In the genomic region with DNA sequence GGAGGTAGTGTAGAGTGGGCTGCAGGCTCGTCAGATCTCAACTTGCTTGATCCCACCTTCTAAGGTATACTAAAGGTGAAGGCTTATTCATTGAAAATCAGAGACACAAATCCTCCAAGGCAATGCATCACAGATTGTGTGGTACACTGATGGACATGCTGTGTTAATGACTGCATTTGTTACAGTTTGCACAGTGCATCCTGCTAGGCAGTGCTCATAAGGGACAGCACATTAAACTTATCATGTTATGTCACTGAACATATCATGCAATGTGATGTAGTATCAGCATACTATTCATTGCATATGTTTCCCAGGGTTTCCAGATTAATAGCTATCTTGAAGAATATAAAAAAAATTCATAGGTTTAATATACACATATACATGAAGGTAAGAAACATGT, we compare ENCODE assay signal across 30 cellular contexts.
"Had no signal": no experiment of that assay in that cellular context is flagged by ENCODE, and none has a peak within 500 bp of the region (broad histone marks: within the 10 kb centered on the region; RNA-seq: fewer than 3 reads in every experiment).

No MANE protein-coding gene starts in this region.

- DNase-seq: hippocampal formation; kidney; left colon; left lung; mesendoderm; naive B cell; natural killer cell; nephron progenitor cell; occipital lobe; ovary; right lobe of liver; stimulated activated CD4-positive, alpha-beta T cell treated with anti-CD3 and anti-CD28 coated beads, Interleukin-1b, Interleukin-23, amount 100 ng/mL, for 48 hours; stimulated activated CD4-positive, alpha-beta T cell treated with anti-CD3 and anti-CD28 coated beads, Interleukin-2, amount 100 ng/mL, for 48 hours; stimulated activated CD4-positive, alpha-beta T cell treated with anti-CD3 and anti-CD28 coated beads, Interleukin-4, amount 100 ng/mL, for 4 hours; stimulated activated CD8-positive, alpha-beta memory T cell treated with anti-CD3 and anti-CD28 coated beads, Interleukin-4, amount 100 ng/mL, for 48 hours; stimulated activated naive CD4-positive, alpha-beta T cell treated with Interleukin-2 at 50 U/mL for 16 hours; stimulated activated naive CD8-positive, alpha-beta T cell treated with anti-CD3 and anti-CD28 coated beads, Interleukin-15, amount 100 ng/mL, for 72 hours; testis; thyroid gland; transverse colon; upper lobe of left lung had no signal

- H3K27ac ChIP-seq: left lung, neutrophil, ovary, right atrium auricular region, right lobe of liver, testis, thyroid gland, transverse colon, upper lobe of left lung, vagina had no signal

- H3K4me2 ChIP-seq: smooth muscle cell had no signal

- H3K9me3 Mint-ChIP-seq: mesothelial cell of epicardium; nephron progenitor cell; stimulated activated memory B cell treated with anti-CD40 and anti-IgM and Interleukin-4, amounts not matched to agents 10 μg/mL and 1 μg/mL and 100 μg/mL, for 72 hours had no signal

- H3K4me1 Mint-ChIP-seq: mesothelial cell of epicardium; naive B cell; natural killer cell; stimulated activated memory B cell treated with anti-CD40 and anti-IgM and Interleukin-4, amounts not matched to agents 10 μg/mL and 1 μg/mL and 100 μg/mL, for 72 hours; stimulated activated naive CD8-positive, alpha-beta T cell treated with anti-CD3 and anti-CD28 coated beads, Interleukin-15, amount 100 ng/mL, for 72 hours had no signal

- H3K36me3 ChIP-seq: left lung, neutrophil, ovary, right atrium auricular region, right lobe of liver, thyroid gland, transverse colon, upper lobe of left lung, vagina had no signal

- H3K4me3 ChIP-seq: left lung, lung, ovary, right atrium auricular region, right lobe of liver, smooth muscle cell, testis, thyroid gland, transverse colon, upper lobe of left lung, vagina had no signal

- H3K4me3 Mint-ChIP-seq: mesothelial cell of epicardium; naive B cell; natural killer cell; nephron progenitor cell; stimulated activated memory B cell treated with anti-CD40 and anti-IgM and Interleukin-4, amounts not matched to agents 10 μg/mL and 1 μg/mL and 100 μg/mL, for 72 hours; stimulated activated naive CD8-positive, alpha-beta T cell treated with anti-CD3 and anti-CD28 coated beads, Interleukin-15, amount 100 ng/mL, for 72 hours had no signal

- ATAC-seq: left colon; left lung; natural killer cell; right lobe of liver; stimulated activated memory B cell treated with anti-CD40 and anti-IgM and Interleukin-4, amounts not matched to agents 10 μg/mL and 1 μg/mL and 100 μg/mL, for 72 hours; stimulated activated naive CD8-positive, alpha-beta T cell treated with anti-CD3 and anti-CD28 coated beads, Interleukin-15, amount 100 ng/mL, for 72 hours had no signal

- H3K27me3 ChIP-seq: left lung, neutrophil, ovary, right atrium auricular region, right lobe of liver, testis, thyroid gland, transverse colon, upper lobe of left lung, vagina had no signal

- H3K4me1 ChIP-seq: left lung, right atrium auricular region, right lobe of liver, testis, thyroid gland, transverse colon, upper lobe of left lung, vagina had no signal

- H3K36me3 Mint-ChIP-seq: mesothelial cell of epicardium; naive B cell; natural killer cell; stimulated activated memory B cell treated with anti-CD40 and anti-IgM and Interleukin-4, amounts not matched to agents 10 μg/mL and 1 μg/mL and 100 μg/mL, for 72 hours had no signal

- FAIRE-seq: islet of Langerhans, kidney had no signal

- H3K27me3 Mint-ChIP-seq: naive B cell; stimulated activated memory B cell treated with anti-CD40 and anti-IgM and Interleukin-4, amounts not matched to agents 10 μg/mL and 1 μg/mL and 100 μg/mL, for 72 hours; stimulated activated naive CD8-positive, alpha-beta T cell treated with anti-CD3 and anti-CD28 coated beads, Interleukin-15, amount 100 ng/mL, for 72 hours had no signal

- H3K27ac Mint-ChIP-seq: mesothelial cell of epicardium; naive B cell; natural killer cell; nephron progenitor cell; progenitor cell of endocrine pancreas; stimulated activated memory B cell treated with anti-CD40 and anti-IgM and Interleukin-4, amounts not matched to agents 10 μg/mL and 1 μg/mL and 100 μg/mL, for 72 hours; stimulated activated naive CD8-positive, alpha-beta T cell treated with anti-CD3 and anti-CD28 coated beads, Interleukin-15, amount 100 ng/mL, for 72 hours had no signal

- H3K9me3 ChIP-seq: left lung, neutrophil, ovary, right atrium auricular region, right lobe of liver, testis, thyroid gland, transverse colon, upper lobe of left lung, vagina had no signal
